ENCODE assay signal across 17 cellular contexts in the genomic region with DNA sequence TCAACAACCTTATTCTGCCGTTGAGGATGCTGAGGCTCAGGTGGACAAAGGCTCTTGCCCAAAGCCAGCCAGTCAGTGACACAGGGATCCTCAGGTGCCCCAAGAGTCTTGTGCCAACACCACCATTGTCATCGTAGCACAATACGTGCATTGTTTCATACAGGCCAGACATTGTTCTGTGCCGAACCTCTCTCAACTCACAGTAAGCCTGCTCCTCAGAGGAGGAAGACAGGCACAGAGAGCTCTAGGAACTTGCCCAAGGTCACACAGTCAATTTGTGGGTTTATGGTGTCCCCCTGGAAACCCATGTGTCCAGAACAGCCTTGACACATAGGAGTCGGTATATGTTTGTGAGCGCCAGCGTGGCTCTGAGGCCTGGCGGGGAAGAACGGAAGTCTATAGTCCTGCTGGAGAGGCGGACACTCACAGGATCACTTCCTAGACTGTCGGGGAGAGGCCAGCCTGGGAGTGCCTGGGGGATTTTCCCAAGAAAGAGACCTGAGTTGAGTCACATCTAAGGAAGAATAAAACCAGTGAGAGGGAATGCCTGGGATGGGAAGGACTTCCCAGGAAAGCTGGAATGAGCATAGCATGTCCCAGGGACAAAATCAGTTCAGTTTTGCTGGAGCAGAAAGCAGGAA. TPM values are rescaled to one million over a fixed set of nuclear protein-coding genes. Genes with fewer than 3 reads are reported as not detected.
DNase-seq lines count a peak whose midpoint lies in the region; ATAC-seq and TF ChIP-seq lines count a peak whose summit lies in the region.
"Had no signal": no experiment of that assay in that cellular context is flagged by ENCODE, and none has a peak within 500 bp of the region (broad histone marks: within the 10 kb centered on the region; RNA-seq: fewer than 3 reads in every experiment).

No MANE protein-coding gene starts in this region.

- no peak overlapping the region for H3K9ac ChIP-seq in neuronal stem cell (ENCODE audit: low read depth, low read length, poor library complexity)

- H2BK120ac ChIP-seq in neuronal stem cell (ENCODE audit: low read depth, low read length): no peak overlapping the region

- no peak overlapping the region for H3K18ac ChIP-seq in neuronal stem cell (ENCODE audit: low read length)

- H3K23ac ChIP-seq in neuronal stem cell (ENCODE audit: low read depth, low read length, poor library complexity): no peak overlapping the region

- intact Hi-C loops in breast epithelium (cut with DNase I; ENCODE audit: low total_unique reads): loop anchor here (2.0 kb wide), 1 partner anchor 48 kb away; no protein-coding TSS in a partner anchor
- intact Hi-C loops in body of pancreas (cut with DNase I): loop anchor here (10.0 kb wide), 1 partner anchor 72 kb away; no protein-coding TSS in a partner anchor

- no peaks in the 10 kb centered on the region for H3K36me3 Mint-ChIP-seq in naive thymus-derived CD8-positive, alpha-beta T cell

- H3K9me3 Mint-ChIP-seq in naive thymus-derived CD8-positive, alpha-beta T cell: no peaks in the 10 kb centered on the region
- H3K9me3 Mint-ChIP-seq: H9 had no signal

- WGBS in body of pancreas, 2 donors: 75 to 84% methylated on average over 11 of the region's 11 CpGs
- WGBS in neuronal stem cell (ENCODE audit: extremely low coverage in 2 of 2, insufficient read length in 2 of 2, insufficient replicate concordance in 1 of 2), 2 donors: no CpG with 5 or more reads among the region's 11 CpGs

- H4K8ac ChIP-seq in neuronal stem cell (ENCODE audit: low read depth, low read length): no peak overlapping the region

- POLR2A ChIA-PET in naive thymus-derived CD8-positive, alpha-beta T cell (lab: Charles Lee): no interaction called here

- TF ChIP-seq POLR2A in breast epithelium (IDR thresholded peaks at IDR 0.05) (no peak), body of pancreas (IDR thresholded peaks at IDR 0.05) (no peak)

- H3K27me3 ChIP-seq in breast epithelium: no peaks in the 10 kb centered on the region
- H3K27me3 ChIP-seq in body of pancreas: no peaks in the 10 kb centered on the region
- H3K27me3 ChIP-seq in neuronal stem cell (ENCODE audit: control insufficient read depth in 3 of 3, insufficient read depth in 3 of 3, low read depth in 1 of 3, low read length in 3 of 3): peaks cover 0 to 7% (median 0%) of the 10 kb centered on the region in 3 experiments
- H3K27me3 ChIP-seq: spleen had no signal

- TF ChIP-seq CTCF in breast epithelium (IDR thresholded peaks at IDR 0.05): no peak
- no peak for TF ChIP-seq CTCF in body of pancreas (IDR thresholded peaks at IDR 0.05)

- peak overlapping the region; percentile 99 for H3K27ac ChIP-seq in KOPT-K1 (ENCODE audit: low read depth, low read length, poor library complexity, severe bottlenecking)
- peak overlapping the region; percentile 30 to 49 for H3K27ac ChIP-seq in breast epithelium
- no peak overlapping the region for H3K27ac ChIP-seq in body of pancreas
- H3K27ac ChIP-seq in neuronal stem cell (replicated peaks; ENCODE audit: low read length): no peak overlapping the region
- H3K27ac ChIP-seq: 22Rv1, SK-N-MC, spleen, WERI-Rb-1 had no signal

- no peaks in the 10 kb centered on the region for H3K79me1 ChIP-seq in neuronal stem cell (ENCODE audit: low read depth, low read length)

- no peak overlapping the region for H2BK5ac ChIP-seq in neuronal stem cell (ENCODE audit: low read length)

- ATAC-seq in naive thymus-derived CD8-positive, alpha-beta T cell: no peak
- ATAC-seq in body of pancreas: no peak

- no peak overlapping the region for H2BK15ac ChIP-seq in neuronal stem cell (ENCODE audit: low read length)

- peak overlapping the region in 8 of 10 donors; percentile 31 to 93 (median 52) for H3K27ac Mint-ChIP-seq in naive thymus-derived CD8-positive, alpha-beta T cell
- H3K27ac Mint-ChIP-seq: H9 had no signal

- H3K36me3 ChIP-seq in KOPT-K1 (ENCODE audit: insufficient read depth, low read length) (no peaks in the 10 kb centered on the region), breast epithelium (no peaks in the 10 kb centered on the region), body of pancreas (replicated peaks in 1 of 2; ENCODE audit: insufficient read depth in 1 of 2, low read depth in 2 of 2) (no peaks in the 10 kb centered on the region), neuronal stem cell (replicated peaks in 1 of 2; ENCODE audit: control insufficient read depth in 2 of 2, insufficient read depth in 2 of 2, low read length in 2 of 2) (no peaks in the 10 kb centered on the region)
- H3K36me3 ChIP-seq: spleen, WERI-Rb-1 had no signal

- DNase-seq in NCI-H2029 (lab: John Stamatoyannopoulos, UW) (peak; percentile 81), NCI-H2029 treated with DMSO at 0.1 percent for 48 hours (lab: John Stamatoyannopoulos, UW) (no peak), breast epithelium (ENCODE audit: low spot score in 2 of 2) (peak in 1 of 2 donors; percentile 62), body of pancreas (no peak), neuronal stem cell (ENCODE audit: low spot score) (no peak), foreskin melanocyte (no peak)
- no peak for DNase-seq in naive thymus-derived CD8-positive, alpha-beta T cell
- DNase-seq: H9, Karpas-422, NCI-H2081, NCI-H774, occipital lobe, spleen, WERI-Rb-1 had no signal

- H3K9me3 ChIP-seq in KOPT-K1 (ENCODE audit: insufficient read depth, low read length, poor library complexity, severe bottlenecking) (no peaks in the 10 kb centered on the region), breast epithelium (no peaks in the 10 kb centered on the region), body of pancreas (no peaks in the 10 kb centered on the region), neuronal stem cell (replicated peaks in 1 of 2; ENCODE audit: control insufficient read depth in 2 of 2, insufficient read depth in 1 of 2, low read depth in 1 of 2, low read length in 2 of 2) (no peaks in the 10 kb centered on the region)
- H3K9me3 ChIP-seq: spleen had no signal

- H3K4me1 Mint-ChIP-seq in naive thymus-derived CD8-positive, alpha-beta T cell: peaks cover 27 to 61% (median 57%) of the 10 kb centered on the region in 4 donors

- H2BK12ac ChIP-seq in neuronal stem cell (ENCODE audit: low read length): no peak overlapping the region

- no peak overlapping the region for H3K14ac ChIP-seq in neuronal stem cell (ENCODE audit: low read length)

- H3K4me1 ChIP-seq in breast epithelium (no peaks in the 10 kb centered on the region), body of pancreas (no peaks in the 10 kb centered on the region), neuronal stem cell (ENCODE audit: control insufficient read depth in 2 of 2, insufficient read depth in 1 of 2, low read depth in 1 of 2, low read length in 2 of 2) (peaks cover 7 to 15% of the 10 kb centered on the region in 2 donors)

- no peak overlapping the region for H3K4me2 ChIP-seq in neuronal stem cell (ENCODE audit: insufficient read depth, low read length, poor library complexity, severe bottlenecking)

- no peak overlapping the region for H3K4ac ChIP-seq in neuronal stem cell (ENCODE audit: low read length)

- H3K4me3 ChIP-seq in breast epithelium (no peak overlapping the region), body of pancreas (no peak overlapping the region), neuronal stem cell (ENCODE audit: low read length in 2 of 2) (no peak overlapping the region)
- H3K4me3 ChIP-seq: SK-N-MC, spleen had no signal

- H2AFZ ChIP-seq in neuronal stem cell (ENCODE audit: low read length): no peak overlapping the region

- no peaks in the 10 kb centered on the region for H3K27me3 Mint-ChIP-seq in naive thymus-derived CD8-positive, alpha-beta T cell

- no peak overlapping the region for H3K4me3 Mint-ChIP-seq in naive thymus-derived CD8-positive, alpha-beta T cell
- H3K4me3 Mint-ChIP-seq: H9 had no signal

- H4K91ac ChIP-seq in neuronal stem cell (ENCODE audit: low read depth, low read length, poor library complexity): no peak overlapping the region

- no peak overlapping the region for H2AK5ac ChIP-seq in neuronal stem cell (ENCODE audit: low read depth, low read length)

RNA-seq across cellular contexts. Expression of gene LIF, which starts 20.2 kb away (rescaled TPM):
- 1 to 10 TPM; 1.4 to 9.5 (median 1.6) TPM for total RNA-seq in breast epithelium
- not detected for total RNA-seq in naive thymus-derived CD8-positive, alpha-beta T cell
- polyA plus RNA-seq in naive thymus-derived CD8-positive, alpha-beta T cell: not detected
- 1 to 10 TPM in 1 of 2 donors, under 1 TPM in 1; 0.52 to 1.3 TPM for total RNA-seq in body of pancreas
- 1.4 TPM for polyA plus RNA-seq in neuronal stem cell (2013, experiment 1 of 2)
- 1.4 TPM for polyA plus RNA-seq in neuronal stem cell (2013, experiment 2 of 2)
- total RNA-seq: occipital lobe had no signal

RNA-seq across cellular contexts. Expression of gene OSM, which starts 40.3 kb away (rescaled TPM):
- total RNA-seq in breast epithelium (1 to 10 TPM; 1.3 to 2.5 (median 1.3) TPM), body of pancreas (not detected)
- total RNA-seq in naive thymus-derived CD8-positive, alpha-beta T cell: 1 to 10 TPM in 1 of 2 experiments, under 1 TPM in 1; 0.81 to 1.1 TPM
- polyA plus RNA-seq in naive thymus-derived CD8-positive, alpha-beta T cell: 10 to 100 TPM in 1 of 3 donors, 1 to 10 TPM in 2; 4.4 to 11.6 (median 4.4) TPM
- polyA plus RNA-seq in neuronal stem cell (2013, experiment 1 of 2): 0.01 TPM
- polyA plus RNA-seq in neuronal stem cell (2013, experiment 2 of 2): 0.04 TPM
- total RNA-seq: H9 had no signal

Comparison
In these comparisons a context has a peak if more than half of its experiments do, and no peak if none do; other contexts are left out.
1. H3K27ac ChIP-seq: peak in KOPT-K1 (single experiment) and breast epithelium (2 of 2); none in body of pancreas (0 of 4) and neuronal stem cell (single experiment).